In the genomic region with DNA sequence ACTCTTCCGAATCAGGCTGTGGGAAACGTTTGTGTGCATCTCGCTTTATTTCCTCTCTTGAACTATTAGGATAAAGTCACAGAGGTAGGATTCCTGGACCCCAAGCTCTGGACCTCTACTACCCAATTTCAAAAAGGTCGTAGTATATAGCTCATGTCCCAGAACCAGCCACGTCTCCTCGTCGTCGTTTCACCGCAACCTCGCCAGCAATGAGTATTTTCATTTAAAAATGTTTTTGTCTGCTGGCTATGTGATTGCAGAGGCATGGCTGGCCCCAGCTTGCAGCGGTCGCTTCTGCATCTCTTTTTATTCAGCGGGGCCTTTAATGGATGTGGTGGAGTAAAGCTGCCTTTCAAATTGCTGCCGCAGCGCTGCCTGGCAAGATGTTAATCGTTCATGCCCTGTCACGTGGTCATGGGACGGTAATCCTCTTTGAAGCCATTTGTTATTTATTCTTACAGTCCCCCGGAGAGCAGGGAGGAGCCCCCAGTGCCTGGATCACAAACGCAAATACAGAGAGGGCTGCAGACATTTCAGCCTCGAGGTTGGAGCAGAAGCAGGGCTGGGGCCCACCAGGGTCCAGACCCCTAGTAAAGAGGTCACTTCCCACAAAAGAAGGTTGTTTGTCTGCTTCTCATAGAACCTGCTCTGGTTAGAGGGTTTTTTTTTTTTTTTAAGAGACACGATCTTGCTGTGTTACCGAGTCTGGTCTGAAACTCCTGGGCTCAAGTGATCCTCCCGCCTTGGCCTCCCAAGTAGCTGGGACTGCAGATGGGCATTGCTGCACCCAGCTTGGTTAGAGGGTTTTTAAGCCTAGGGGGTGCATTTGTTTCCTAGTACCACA, we compare ENCODE assay signal across 14 cellular contexts. TPM values are rescaled to one million over a fixed set of nuclear protein-coding genes. Genes with fewer than 3 reads are reported as not detected.
DNase-seq lines count a peak whose midpoint lies in the region; ATAC-seq and TF ChIP-seq lines count a peak whose summit lies in the region.
"Had no signal": no experiment of that assay in that cellular context is flagged by ENCODE, and none has a peak within 500 bp of the region (broad histone marks: within the 10 kb centered on the region; RNA-seq: fewer than 3 reads in every experiment).

No MANE protein-coding gene starts in this region.

- H3K4me3 ChIP-seq in iPS-20b (ENCODE audit: low read length) = no peak overlapping the region
- H3K4me3 ChIP-seq in prostate gland = no peak overlapping the region
- H3K4me3 ChIP-seq: body of pancreas, ovary, SJSA1, suprapubic skin had no signal

- H3K4me1 ChIP-seq in iPS-20b (ENCODE audit: insufficient read depth, low read length) = peaks cover 6% of the 10 kb centered on the region; the same call in 1 of the 2 replicates
- no peaks in the 10 kb centered on the region for H3K4me1 ChIP-seq in prostate gland (replicated peaks)
- H3K4me1 ChIP-seq: body of pancreas, SJSA1, suprapubic skin had no signal

- no peak overlapping the region for H3K4me3 Mint-ChIP-seq in activated naive CD4-positive, alpha-beta T cell treated with anti-CD3 and anti-CD28 coated beads, Interleukin-2, amount 10 ng/mL, durations not matched to agents 7 days and 5 days
- no peak overlapping the region for H3K4me3 Mint-ChIP-seq in activated T-helper 17 cell treated with anti-CD3 and anti-CD28 coated beads, Interleukin-2, amount 50 U/mL, for 72 hours

- DNase-seq in activated naive CD4-positive, alpha-beta T cell treated with anti-CD3 and anti-CD28 coated beads, Interleukin-2, amount 10 ng/mL, durations not matched to agents 7 days and 5 days = no peak
- DNase-seq in activated naive CD4-positive, alpha-beta T cell treated with anti-CD3 and anti-CD28 coated beads, Interleukin-2, amount 50 U/mL, for 16 hours = no peak
- DNase-seq in SK-N-DZ (ENCODE audit: low spot score) = peak; percentile 71
- no peak for DNase-seq in prostate gland (ENCODE audit: low spot score)
- no peak for DNase-seq in T1000 (lab: John Stamatoyannopoulos, UW)
- DNase-seq: NCI-H2029 had no signal

- CTCF ChIA-PET in activated naive CD4-positive, alpha-beta T cell treated with anti-CD3 and anti-CD28 coated beads, Interleukin-2, amount 10 ng/mL, durations not matched to agents 7 days and 5 days (lab: Charles Lee) = no interaction called here

- no peak overlapping the region for H3K27ac ChIP-seq in iPS-20b (ENCODE audit: low read length)
- no peak overlapping the region for H3K27ac ChIP-seq in prostate gland
- H3K27ac ChIP-seq: body of pancreas, ovary, SJSA1, suprapubic skin had no signal

- H3K9me3 ChIP-seq in iPS-20b (ENCODE audit: insufficient read depth, low read depth, low read length) = no peaks in the 10 kb centered on the region
- H3K9me3 ChIP-seq in prostate gland = no peaks in the 10 kb centered on the region
- H3K9me3 ChIP-seq: body of pancreas, ovary, SJSA1, suprapubic skin had no signal

- peaks cover 9% of the 10 kb centered on the region for H3K36me3 Mint-ChIP-seq in activated naive CD4-positive, alpha-beta T cell treated with anti-CD3 and anti-CD28 coated beads, Interleukin-2, amount 10 ng/mL, durations not matched to agents 7 days and 5 days
- peaks cover 5% of the 10 kb centered on the region for H3K36me3 Mint-ChIP-seq in activated T-helper 17 cell treated with anti-CD3 and anti-CD28 coated beads, Interleukin-2, amount 50 U/mL, for 72 hours (ENCODE audit: low read depth)

- no peak for ATAC-seq in activated T-helper 17 cell treated with anti-CD3 and anti-CD28 coated beads, Interleukin-2, amount 50 U/mL, for 72 hours (replicated peaks)
- ATAC-seq in HG03565 (IDR thresholded peaks at IDR 0.05; ENCODE audit: unreplicated experiment) = no peak
- ATAC-seq: body of pancreas, esophagus mucosa had no signal

- H3K27ac Mint-ChIP-seq in activated naive CD4-positive, alpha-beta T cell treated with anti-CD3 and anti-CD28 coated beads, Interleukin-2, amount 10 ng/mL, durations not matched to agents 7 days and 5 days = peak overlapping the region; percentile 38
- no peak overlapping the region for H3K27ac Mint-ChIP-seq in activated T-helper 17 cell treated with anti-CD3 and anti-CD28 coated beads, Interleukin-2, amount 50 U/mL, for 72 hours

- no peaks in the 10 kb centered on the region for H3K36me3 ChIP-seq in iPS-20b (ENCODE audit: insufficient read depth, low read depth, low read length)
- H3K36me3 ChIP-seq in prostate gland = no peaks in the 10 kb centered on the region
- H3K36me3 ChIP-seq: ovary, SJSA1, suprapubic skin had no signal

- intact Hi-C loops in prostate gland (cut with DNase I) = no loop called here

- WGBS in prostate gland = 61% methylated on average over 24 of the region's 24 CpGs

- H3K9me3 Mint-ChIP-seq in activated naive CD4-positive, alpha-beta T cell treated with anti-CD3 and anti-CD28 coated beads, Interleukin-2, amount 10 ng/mL, durations not matched to agents 7 days and 5 days = no peaks in the 10 kb centered on the region
- no peaks in the 10 kb centered on the region for H3K9me3 Mint-ChIP-seq in activated T-helper 17 cell treated with anti-CD3 and anti-CD28 coated beads, Interleukin-2, amount 50 U/mL, for 72 hours

- peaks cover 10% of the 10 kb centered on the region for H3K4me1 Mint-ChIP-seq in activated naive CD4-positive, alpha-beta T cell treated with anti-CD3 and anti-CD28 coated beads, Interleukin-2, amount 10 ng/mL, durations not matched to agents 7 days and 5 days
- peaks cover 4% of the 10 kb centered on the region for H3K4me1 Mint-ChIP-seq in activated T-helper 17 cell treated with anti-CD3 and anti-CD28 coated beads, Interleukin-2, amount 50 U/mL, for 72 hours

- TF ChIP-seq CTCF in prostate gland (IDR thresholded peaks at IDR 0.05) = no peak

- H3K27me3 Mint-ChIP-seq in activated naive CD4-positive, alpha-beta T cell treated with anti-CD3 and anti-CD28 coated beads, Interleukin-2, amount 10 ng/mL, durations not matched to agents 7 days and 5 days = no peaks in the 10 kb centered on the region
- H3K27me3 Mint-ChIP-seq in activated T-helper 17 cell treated with anti-CD3 and anti-CD28 coated beads, Interleukin-2, amount 50 U/mL, for 72 hours = no peaks in the 10 kb centered on the region

- TF ChIP-seq POLR2A in prostate gland (IDR thresholded peaks at IDR 0.05) = no peak

- H3K9ac ChIP-seq in iPS-20b (ENCODE audit: low read depth, low read length) = peak overlapping the region; percentile 46; the same call in 1 of the 2 replicates

- H3K27me3 ChIP-seq in iPS-20b (ENCODE audit: insufficient read depth, low read length) (peaks cover 22% of the 10 kb centered on the region), prostate gland (replicated peaks; ENCODE audit: insufficient read depth) (no peaks in the 10 kb centered on the region)
- H3K27me3 ChIP-seq: ovary, SJSA1, suprapubic skin had no signal

RNA-seq across cellular contexts. Expression of gene NPHP4, which starts 11.6 kb away (rescaled TPM):
- 9.4 and 11.4 TPM in 2 replicates for polyA plus RNA-seq in SK-N-DZ (2014; cell fraction: cytosol; rRNA removed)
- 42.8 and 55.4 TPM in 2 replicates for polyA plus RNA-seq in SK-N-DZ (2014; cell fraction: nucleus; rRNA removed)
- total RNA-seq in prostate gland = 10 to 100 TPM; 11.4 to 32.2 TPM
- 10 to 100 TPM; 21.5 to 35.7 TPM for total RNA-seq in activated T-helper 17 cell treated with anti-CD3 and anti-CD28 coated beads, Interleukin-2, amount 50 U/mL, for 72 hours

RNA-seq across cellular contexts. Expression of gene KCNAB2, which starts 41.9 kb away (rescaled TPM):
- 3.2 and 4.7 TPM in 2 replicates for polyA plus RNA-seq in SK-N-DZ (2014; cell fraction: cytosol; rRNA removed)
- 8.0 and 11.2 TPM in 2 replicates for polyA plus RNA-seq in SK-N-DZ (2014; cell fraction: nucleus; rRNA removed)
- total RNA-seq in prostate gland = 1 to 10 TPM; 2.0 to 5.5 TPM
- total RNA-seq in activated T-helper 17 cell treated with anti-CD3 and anti-CD28 coated beads, Interleukin-2, amount 50 U/mL, for 72 hours = 100 to 1,000 TPM; 407 to 432 TPM

Comparison
In these comparisons a context has a peak if more than half of its experiments do, and no peak if none do; other contexts are left out.
1. RNA of gene KCNAB2, which starts 41.9 kb away (total RNA-seq): 407 to 432 TPM in activated T-helper 17 cell treated with anti-CD3 and anti-CD28 coated beads, Interleukin-2, amount 50 U/mL, for 72 hours; 2.0 to 5.5 TPM in prostate gland; every median in the first group is over 10 times any median in the second.